In the genomic region with DNA sequence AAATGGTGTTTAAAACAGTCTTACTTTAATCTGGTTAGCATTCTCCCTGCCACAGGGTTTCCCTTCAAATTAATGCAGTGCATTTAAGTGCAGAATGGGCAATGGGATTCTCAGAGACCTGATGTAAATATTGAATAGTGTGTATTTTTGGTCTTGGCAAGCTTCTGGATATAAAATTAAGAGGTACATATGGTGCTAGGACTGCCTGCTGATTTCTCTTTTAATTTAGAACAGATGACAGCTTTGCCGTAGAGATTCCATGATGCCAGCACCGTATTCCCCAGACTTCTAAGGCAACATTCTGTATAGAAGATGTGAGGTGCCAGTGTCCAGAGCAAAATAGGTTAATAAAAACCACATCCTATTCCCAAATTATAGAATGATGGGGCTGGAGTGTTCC, we compare ENCODE assay signal across 1 cellular context.
TF ChIP-seq lines count a peak whose summit lies in the region.

No MANE protein-coding gene starts in this region.

TF ChIP-seq in A549, 52 proteins besides CTCF, POLR2A, EP300 and RAD21 (continued from another document):
- TF ChIP-seq, protein P1, sequence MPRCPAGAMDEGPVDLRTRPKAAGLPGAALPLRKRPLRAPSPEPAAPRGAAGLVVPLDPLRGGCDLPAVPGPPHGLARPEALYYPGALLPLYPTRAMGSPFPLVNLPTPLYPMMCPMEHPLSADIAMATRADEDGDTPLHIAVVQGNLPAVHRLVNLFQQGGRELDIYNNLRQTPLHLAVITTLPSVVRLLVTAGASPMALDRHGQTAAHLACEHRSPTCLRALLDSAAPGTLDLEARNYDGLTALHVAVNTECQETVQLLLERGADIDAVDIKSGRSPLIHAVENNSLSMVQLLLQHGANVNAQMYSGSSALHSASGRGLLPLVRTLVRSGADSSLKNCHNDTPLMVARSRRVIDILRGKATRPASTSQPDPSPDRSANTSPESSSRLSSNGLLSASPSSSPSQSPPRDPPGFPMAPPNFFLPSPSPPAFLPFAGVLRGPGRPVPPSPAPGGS (IDR thresholded peaks at IDR 0.05) = no peak
